ENCODE assay signal across 22 cellular contexts in the genomic region with DNA sequence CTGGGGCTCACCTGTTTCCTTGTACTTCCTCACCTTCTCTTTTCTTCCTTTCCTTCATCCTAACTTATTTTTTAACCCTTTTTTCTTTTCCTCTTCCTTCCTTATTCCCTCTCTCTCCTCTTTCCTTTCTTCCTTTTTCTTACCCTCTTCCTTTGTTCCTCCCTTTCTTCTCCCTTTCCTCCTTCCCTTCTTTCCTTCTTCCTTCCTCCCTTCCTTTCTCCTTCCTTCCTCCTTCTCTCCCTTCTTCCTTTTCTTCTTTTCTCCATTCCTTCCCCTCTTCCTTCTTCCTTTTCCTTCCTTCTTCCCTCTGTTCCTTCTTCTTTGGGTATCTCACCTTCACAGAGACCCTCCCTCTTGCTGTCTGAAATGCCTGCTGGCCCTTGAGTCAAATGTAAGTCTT.
"Had no signal": no experiment of that assay in that cellular context is flagged by ENCODE, and none has a peak within 500 bp of the region (broad histone marks: within the 10 kb centered on the region; RNA-seq: fewer than 3 reads in every experiment).

No MANE protein-coding gene starts in this region.

- H3K4me3 ChIP-seq: adrenal gland had no signal

- H3K4me1 Mint-ChIP-seq: activated naive CD8-positive, alpha-beta T cell treated with anti-CD3 and anti-CD28 coated beads, Interleukin-2, amount 10 ng/mL, durations not matched to agents 7 days and 5 days had no signal

- H3K4me2 ChIP-seq: KMS-11 had no signal

- H3K27ac ChIP-seq: adrenal gland, KMS-11 had no signal

- H3K9me3 Mint-ChIP-seq: activated CD8-positive, alpha-beta T cell treated with anti-CD3 and anti-CD28 coated beads for 36 hours; activated naive CD8-positive, alpha-beta T cell treated with anti-CD3 and anti-CD28 coated beads, Interleukin-2, amount 10 ng/mL, durations not matched to agents 7 days and 5 days had no signal

- FAIRE-seq: TTC549 had no signal

- H3K9ac ChIP-seq: KMS-11 had no signal

- DNase-seq: activated CD4-positive, alpha-beta T cell treated with anti-CD3 and anti-CD28 coated beads for 4 hours; activated CD8-positive, alpha-beta memory T cell treated with anti-CD3 and anti-CD28 coated beads, Interleukin-2, amount 50 U/mL, for 48 hours; activated CD8-positive, alpha-beta T cell treated with anti-CD3 and anti-CD28 coated beads for 36 hours; activated naive CD4-positive, alpha-beta T cell treated with anti-CD3 and anti-CD28 coated beads, Interleukin-2, amount 50 U/mL, for 16 hours; activated naive CD8-positive, alpha-beta T cell treated with anti-CD3 and anti-CD28 coated beads, Interleukin-2, amount 10 ng/mL, durations not matched to agents 7 days and 5 days; activated T-cell treated with anti-CD3 and anti-CD28 coated beads, Interleukin-2, amount 50 U/mL, for 1 hour; adrenal gland; anterior cingulate cortex; caudate nucleus; NCI-H1105; NCI-H1436; NCI-H1694 treated with DMSO at 0.1 percent for 48 hours; NCI-H2029 treated with DMSO at 0.1 percent for 48 hours; NCI-H345; NCI-H510A; NCI-H526 treated with DMSO at 0.1 percent for 48 hours; NCI-H82; SIG-M5; T-helper 2 cell; T1000 had no signal

- H3K4me3 Mint-ChIP-seq: activated CD8-positive, alpha-beta T cell treated with anti-CD3 and anti-CD28 coated beads for 36 hours; activated naive CD8-positive, alpha-beta T cell treated with anti-CD3 and anti-CD28 coated beads, Interleukin-2, amount 10 ng/mL, durations not matched to agents 7 days and 5 days had no signal

- H3K9me3 ChIP-seq: adrenal gland had no signal

- ATAC-seq: activated CD8-positive, alpha-beta T cell treated with anti-CD3 and anti-CD28 coated beads for 36 hours had no signal

- H3K36me3 ChIP-seq: adrenal gland had no signal

- H3K27ac Mint-ChIP-seq: activated CD8-positive, alpha-beta T cell treated with anti-CD3 and anti-CD28 coated beads for 36 hours; activated naive CD8-positive, alpha-beta T cell treated with anti-CD3 and anti-CD28 coated beads, Interleukin-2, amount 10 ng/mL, durations not matched to agents 7 days and 5 days had no signal

- H3K36me3 Mint-ChIP-seq: activated naive CD8-positive, alpha-beta T cell treated with anti-CD3 and anti-CD28 coated beads, Interleukin-2, amount 10 ng/mL, durations not matched to agents 7 days and 5 days had no signal

- H3K27me3 ChIP-seq: adrenal gland had no signal
